ENCODE assay signal across 20 cellular contexts in the genomic region with DNA sequence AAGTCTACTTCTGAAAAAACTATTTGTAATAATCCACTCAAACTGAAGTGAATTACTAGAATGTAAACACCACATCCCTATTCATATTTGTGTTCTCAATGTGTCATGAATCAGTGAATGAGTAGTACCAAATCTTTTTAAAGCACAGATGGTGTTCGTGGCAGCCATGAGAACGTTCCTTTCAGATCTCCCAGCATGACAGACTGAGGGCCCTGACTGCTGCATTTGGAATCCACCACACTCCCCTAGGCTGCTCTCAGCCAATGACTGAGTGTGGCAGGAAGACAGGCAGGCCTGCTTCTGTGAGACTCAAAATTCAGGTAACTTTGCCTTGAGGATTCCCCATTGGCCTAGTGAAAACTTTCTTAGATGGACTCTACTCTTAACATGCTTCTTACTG. TPM values are rescaled to one million over a fixed set of nuclear protein-coding genes. Genes with fewer than 3 reads are reported as not detected.
DNase-seq lines count a peak whose midpoint lies in the region; ATAC-seq and TF ChIP-seq lines count a peak whose summit lies in the region.
"Had no signal": no experiment of that assay in that cellular context is flagged by ENCODE, and none has a peak within 500 bp of the region (broad histone marks: within the 10 kb centered on the region; RNA-seq: fewer than 3 reads in every experiment).

No MANE protein-coding gene starts in this region.

- no peak for TF ChIP-seq EP300 in ovary (IDR thresholded peaks at IDR 0.05)

- no peaks in the 10 kb centered on the region for H3K9me2 ChIP-seq in GM23338 (ENCODE audit: insufficient read depth)

- intact Hi-C loops in ovary (cut with DNase I), result no loop called here

- no peaks in the 10 kb centered on the region for H3K27me3 ChIP-seq in GM23338 (ENCODE audit: insufficient read depth)
- H3K27me3 ChIP-seq in ovary, result no peaks in the 10 kb centered on the region
- H3K27me3 ChIP-seq: brain microvascular endothelial cell had no signal

- ATAC-seq in GM23338, result peak; percentile 45; the same call in 2 of the 3 replicates
- no peak for ATAC-seq in HG03159 (IDR thresholded peaks at IDR 0.05; ENCODE audit: unreplicated experiment)
- ATAC-seq: activated CD8-positive, alpha-beta T cell treated with anti-CD3 and anti-CD28 coated beads for 36 hours; naive thymus-derived CD8-positive, alpha-beta T cell; T-cell had no signal

- H3K4me2 ChIP-seq in GM23338, result no peak overlapping the region

- no peaks in the 10 kb centered on the region for H3K9me3 ChIP-seq in ovary

- no peak overlapping the region for H2AFZ ChIP-seq in GM23338

- H3K27ac ChIP-seq in GM23338 (ENCODE audit: low read depth) (no peak overlapping the region), ovary (no peak overlapping the region)
- H3K27ac ChIP-seq: brain microvascular endothelial cell, VCaP had no signal

- WGBS in ovary, 3 donors, result 25 to 53% (median 47%) methylated on average over 2 of the region's 2 CpGs

- TF ChIP-seq POLR2A in ovary (IDR thresholded peaks at IDR 0.05), result no peak

- H3K79me2 ChIP-seq in GM23338 (replicated peaks; ENCODE audit: insufficient read depth), result no peaks in the 10 kb centered on the region

- H3K4me3 ChIP-seq in GM23338, result no peak overlapping the region
- H3K4me3 ChIP-seq in ovary, result no peak overlapping the region

- TF ChIP-seq CTCF in GM23338 (conservative IDR thresholded peaks at IDR 0.05; ENCODE audit: low read depth in 2 of 2) (no peak), ovary (IDR thresholded peaks at IDR 0.05) (no peak)

- H3K27me3 Mint-ChIP-seq in GM23338 (ENCODE audit: insufficient read depth, low read depth, poor library complexity), result peaks cover 3% of the 10 kb centered on the region
- H3K27me3 Mint-ChIP-seq: activated CD8-positive, alpha-beta T cell treated with anti-CD3 and anti-CD28 coated beads for 36 hours; activated naive CD8-positive, alpha-beta T cell; naive thymus-derived CD8-positive, alpha-beta T cell; T-cell had no signal

- H3K4me1 ChIP-seq in GM23338 (ENCODE audit: insufficient read depth), result 0 out of 2 replicates have a peak, but pooled peaks cover 2% of the 10 kb centered on the region
- H3K4me1 ChIP-seq in ovary (ENCODE audit: insufficient read depth), result no peaks in the 10 kb centered on the region

- H3K36me3 ChIP-seq in GM23338 (ENCODE audit: insufficient read depth) (no peaks in the 10 kb centered on the region), ovary (no peaks in the 10 kb centered on the region)
- H3K36me3 ChIP-seq: brain microvascular endothelial cell had no signal

- no peaks in the 10 kb centered on the region for H3F3A ChIP-seq in GM23338 (replicated peaks; ENCODE audit: low read depth)

- no peaks in the 10 kb centered on the region for H4K20me1 ChIP-seq in GM23338 (replicated peaks; ENCODE audit: insufficient read depth)

- no peak overlapping the region for H3K4me3 Mint-ChIP-seq in GM23338
- H3K4me3 Mint-ChIP-seq: activated CD8-positive, alpha-beta T cell treated with anti-CD3 and anti-CD28 coated beads for 36 hours; activated naive CD8-positive, alpha-beta T cell; naive thymus-derived CD8-positive, alpha-beta T cell; T-cell had no signal

- H3K4me1 Mint-ChIP-seq in GM23338, result no peaks in the 10 kb centered on the region

- peaks cover 4% of the 10 kb centered on the region; the same call in 2 of the 3 replicates for H3K9me3 Mint-ChIP-seq in GM23338
- H3K9me3 Mint-ChIP-seq: activated CD8-positive, alpha-beta T cell treated with anti-CD3 and anti-CD28 coated beads for 36 hours; naive thymus-derived CD8-positive, alpha-beta T cell; T-cell had no signal

- no peak overlapping the region for H3K27ac Mint-ChIP-seq in GM23338
- H3K27ac Mint-ChIP-seq: activated CD8-positive, alpha-beta T cell treated with anti-CD3 and anti-CD28 coated beads for 36 hours; activated naive CD8-positive, alpha-beta T cell; T-cell had no signal

- H3K36me3 Mint-ChIP-seq in GM23338 (ENCODE audit: low read depth), result peaks cover 4% of the 10 kb centered on the region; the same call in 2 of the 3 replicates
- H3K36me3 Mint-ChIP-seq: activated naive CD8-positive, alpha-beta T cell had no signal

- DNase-seq in EH (ENCODE audit: low read depth), result peak; percentile 75
- DNase-seq in GM23338 (ENCODE audit: low spot score), result no peak
- DNase-seq in dedifferentiated amniotic fluid mesenchymal stem cell (ENCODE audit: extremely low spot score), result peak; percentile 25
- DNase-seq in iris pigment epithelial cell (ENCODE audit: low read depth), result peak; percentile 22
- no peak for DNase-seq in stimulated activated CD4-positive, alpha-beta T cell treated with anti-CD3 and anti-CD28 coated beads, Interleukin-4, amount 100 ng/mL, for 1 hour
- DNase-seq in ovary, result no peak
- no peak for DNase-seq in DMS153 treated with DMSO at 0.1 percent for 48 hours (lab: John Stamatoyannopoulos, UW; ENCODE audit: unreplicated experiment)
- DNase-seq: activated CD8-positive, alpha-beta T cell treated with anti-CD3 and anti-CD28 coated beads for 36 hours; brain microvascular endothelial cell; H7; kidney; naive thymus-derived CD8-positive, alpha-beta T cell; NCI-H2081 treated with DMSO at 0.1 percent for 48 hours; posterior cingulate gyrus; SHP77; stimulated activated CD8-positive, alpha-beta memory T cell treated with anti-CD3 and anti-CD28 coated beads, Interleukin-4, amount 100 ng/mL, for 48 hours; T-cell had no signal

TF ChIP-seq in GM23338, 12 proteins besides CTCF, POLR2A, EP300 and RAD21 (continues in another document):
- no peak for TF ChIP-seq ZNF331 (CRISPR knock-in tag; IDR thresholded peaks at IDR 0.05; ENCODE audit: low read depth)
- no peak for TF ChIP-seq STAT1 (IDR thresholded peaks at IDR 0.05; ENCODE audit: unreplicated experiment)
- TF ChIP-seq POLR2AphosphoS5 (IDR thresholded peaks at IDR 0.05; ENCODE audit: low read depth), result no peak
- TF ChIP-seq, protein P1, sequence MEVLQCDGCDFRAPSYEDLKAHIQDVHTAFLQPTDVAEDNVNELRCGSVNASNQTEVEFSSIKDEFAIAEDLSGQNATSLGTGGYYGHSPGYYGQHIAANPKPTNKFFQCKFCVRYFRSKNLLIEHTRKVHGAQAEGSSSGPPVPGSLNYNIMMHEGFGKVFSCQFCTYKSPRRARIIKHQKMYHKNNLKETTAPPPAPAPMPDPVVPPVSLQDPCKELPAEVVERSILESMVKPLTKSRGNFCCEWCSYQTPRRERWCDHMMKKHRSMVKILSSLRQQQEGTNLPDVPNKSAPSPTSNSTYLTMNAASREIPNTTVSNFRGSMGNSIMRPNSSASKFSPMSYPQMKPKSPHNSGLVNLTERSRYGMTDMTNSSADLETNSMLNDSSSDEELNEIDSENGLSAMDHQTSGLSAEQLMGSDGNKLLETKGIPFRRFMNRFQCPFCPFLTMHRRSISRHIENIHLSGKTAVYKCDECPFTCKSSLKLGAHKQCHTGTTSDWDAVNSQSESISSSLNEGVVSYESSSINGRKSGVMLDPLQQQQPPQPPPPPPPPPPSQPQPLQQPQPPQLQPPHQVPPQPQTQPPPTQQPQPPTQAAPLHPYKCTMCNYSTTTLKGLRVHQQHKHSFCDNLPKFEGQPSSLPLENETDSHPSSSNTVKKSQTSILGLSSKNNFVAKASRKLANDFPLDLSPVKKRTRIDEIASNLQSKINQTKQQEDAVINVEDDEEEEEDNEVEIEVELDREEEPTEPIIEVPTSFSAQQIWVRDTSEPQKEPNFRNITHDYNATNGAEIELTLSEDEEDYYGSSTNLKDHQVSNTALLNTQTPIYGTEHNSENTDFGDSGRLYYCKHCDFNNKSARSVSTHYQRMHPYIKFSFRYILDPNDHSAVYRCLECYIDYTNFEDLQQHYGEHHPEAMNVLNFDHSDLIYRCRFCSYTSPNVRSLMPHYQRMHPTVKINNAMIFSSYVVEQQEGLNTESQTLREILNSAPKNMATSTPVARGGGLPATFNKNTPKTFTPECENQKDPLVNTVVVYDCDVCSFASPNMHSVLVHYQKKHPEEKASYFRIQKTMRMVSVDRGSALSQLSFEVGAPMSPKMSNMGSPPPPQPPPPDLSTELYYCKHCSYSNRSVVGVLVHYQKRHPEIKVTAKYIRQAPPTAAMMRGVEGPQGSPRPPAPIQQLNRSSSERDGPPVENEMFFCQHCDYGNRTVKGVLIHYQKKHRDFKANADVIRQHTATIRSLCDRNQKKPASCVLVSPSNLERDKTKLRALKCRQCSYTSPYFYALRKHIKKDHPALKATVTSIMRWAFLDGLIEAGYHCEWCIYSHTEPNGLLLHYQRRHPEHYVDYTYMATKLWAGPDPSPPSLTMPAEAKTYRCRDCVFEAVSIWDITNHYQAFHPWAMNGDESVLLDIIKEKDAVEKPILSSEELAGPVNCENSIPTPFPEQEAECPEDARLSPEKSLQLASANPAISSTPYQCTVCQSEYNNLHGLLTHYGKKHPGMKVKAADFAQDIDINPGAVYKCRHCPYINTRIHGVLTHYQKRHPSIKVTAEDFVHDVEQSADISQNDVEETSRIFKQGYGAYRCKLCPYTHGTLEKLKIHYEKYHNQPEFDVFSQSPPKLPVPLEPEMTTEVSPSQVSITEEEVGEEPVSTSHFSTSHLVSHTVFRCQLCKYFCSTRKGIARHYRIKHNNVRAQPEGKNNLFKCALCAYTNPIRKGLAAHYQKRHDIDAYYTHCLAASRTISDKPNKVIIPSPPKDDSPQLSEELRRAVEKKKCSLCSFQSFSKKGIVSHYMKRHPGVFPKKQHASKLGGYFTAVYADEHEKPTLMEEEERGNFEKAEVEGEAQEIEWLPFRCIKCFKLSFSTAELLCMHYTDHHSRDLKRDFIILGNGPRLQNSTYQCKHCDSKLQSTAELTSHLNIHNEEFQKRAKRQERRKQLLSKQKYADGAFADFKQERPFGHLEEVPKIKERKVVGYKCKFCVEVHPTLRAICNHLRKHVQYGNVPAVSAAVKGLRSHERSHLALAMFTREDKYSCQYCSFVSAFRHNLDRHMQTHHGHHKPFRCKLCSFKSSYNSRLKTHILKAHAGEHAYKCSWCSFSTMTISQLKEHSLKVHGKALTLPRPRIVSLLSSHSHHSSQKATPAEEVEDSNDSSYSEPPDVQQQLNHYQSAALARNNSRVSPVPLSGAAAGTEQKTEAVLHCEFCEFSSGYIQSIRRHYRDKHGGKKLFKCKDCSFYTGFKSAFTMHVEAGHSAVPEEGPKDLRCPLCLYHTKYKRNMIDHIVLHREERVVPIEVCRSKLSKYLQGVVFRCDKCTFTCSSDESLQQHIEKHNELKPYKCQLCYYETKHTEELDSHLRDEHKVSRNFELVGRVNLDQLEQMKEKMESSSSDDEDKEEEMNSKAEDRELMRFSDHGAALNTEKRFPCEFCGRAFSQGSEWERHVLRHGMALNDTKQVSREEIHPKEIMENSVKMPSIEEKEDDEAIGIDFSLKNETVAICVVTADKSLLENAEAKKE (CRISPR knock-in tag; IDR thresholded peaks at IDR 0.05), result no peak
- no peak for TF ChIP-seq JUNB (IDR thresholded peaks at IDR 0.05; ENCODE audit: unreplicated experiment)
- TF ChIP-seq EZH2phosphoT487 (IDR thresholded peaks at IDR 0.05; ENCODE audit: unreplicated experiment), result no peak
- TF ChIP-seq NANOG (IDR thresholded peaks at IDR 0.05; ENCODE audit: borderline replicate concordance), result no peak

RNA-seq across cellular contexts. Expression of a gene that starts 10.9 kb away (rescaled TPM):
- total RNA-seq in GM23338 (2014; rRNA removed; shearing (Covaris generic)), result 15.9 and 18.4 TPM in 2 replicates
- polyA plus RNA-seq in GM23338 (2016; fragmentation: Nextera tagmentation; extraction: Ambion mirVana) (6.1 and 6.2 TPM in 2 replicates), ovary (10 to 100 TPM in 1 of 2 donors, 1 to 10 TPM in 1; 9.9 to 10.7 TPM)
- 10 to 100 TPM; 16.4 to 30.3 (median 22.1) TPM for total RNA-seq in ovary

Comparison
In these comparisons a context has a peak if more than half of its experiments do, and no peak if none do; other contexts are left out.
1. DNase-seq: peak in EH (single experiment), dedifferentiated amniotic fluid mesenchymal stem cell (single experiment) and iris pigment epithelial cell (single experiment); none in GM23338 (single experiment), stimulated activated CD4-positive, alpha-beta T cell treated with anti-CD3 and anti-CD28 coated beads, Interleukin-4, amount 100 ng/mL, for 1 hour (single experiment), ovary (0 of 5) and DMS153 treated with DMSO at 0.1 percent for 48 hours (single experiment).